ENCODE assay signal across 1 cellular context in genomic region chr19:12180377-12180776, GRCh38.
TF ChIP-seq lines count a peak whose summit lies in the region.

No MANE protein-coding gene starts in this region.

TF ChIP-seq in GM12878, 131 proteins besides CTCF, POLR2A, EP300 and RAD21:
- TF ChIP-seq NFIC (IDR thresholded peaks at IDR 0.05; ENCODE audit: low read depth, low read length) (no peak), RUNX3 (IDR thresholded peaks at IDR 0.05; ENCODE audit: low read length) (no peak), KAT2A (conservative IDR thresholded peaks at IDR 0.05; ENCODE audit: control insufficient read depth, low read depth, low read length) (no peak), PRDM15 (CRISPR knock-in tag; IDR thresholded peaks at IDR 0.05) (no peak), TARDBP (IDR thresholded peaks at IDR 0.05; ENCODE audit: borderline replicate concordance) (no peak), PKNOX1 (IDR thresholded peaks at IDR 0.05) (no peak), NFXL1 (IDR thresholded peaks at IDR 0.05; ENCODE audit: borderline replicate concordance) (no peak), HDGF (IDR thresholded peaks at IDR 0.05) (no peak), ZBTB40 (IDR thresholded peaks at IDR 0.05; ENCODE audit: borderline replicate concordance) (no peak), IKZF1 (conservative IDR thresholded peaks at IDR 0.05) (no peak), TBL1XR1 (IDR thresholded peaks at IDR 0.05; ENCODE audit: low read depth, low read length) (no peak), CUX1 (IDR thresholded peaks at IDR 0.05; ENCODE audit: insufficient replicate concordance, low read depth, low read length) (no peak), MTA2 (IDR thresholded peaks at IDR 0.05; ENCODE audit: low read depth) (no peak), TCF3 (IDR thresholded peaks at IDR 0.05; ENCODE audit: borderline replicate concordance, insufficient read depth, low read depth, low read length) (no peak), HCFC1 (IDR thresholded peaks at IDR 0.05; ENCODE audit: low read length) (no peak), ZNF217 (IDR thresholded peaks at IDR 0.05) (no peak), BCL3 (IDR thresholded peaks at IDR 0.05; ENCODE audit: borderline replicate concordance, insufficient read depth, low read depth, low read length, poor library complexity, severe bottlenecking) (no peak), ZBED1 (IDR thresholded peaks at IDR 0.05; ENCODE audit: borderline replicate concordance) (no peak), IRF5 (IDR thresholded peaks at IDR 0.05; ENCODE audit: borderline replicate concordance) (no peak)
